Comparison of ENCODE assay signal across 11 cellular contexts in genomic region chr20:23284009-23284408, GRCh38.
"Had no signal": no experiment of that assay in that cellular context is flagged by ENCODE, and none has a peak within 500 bp of the region (broad histone marks: within the 10 kb centered on the region; RNA-seq: fewer than 3 reads in every experiment).

No MANE protein-coding gene starts in this region.

- H3K4me2 ChIP-seq: GM23338 had no signal

- H3K9me3 ChIP-seq: HAP-1 had no signal

- H3K9ac ChIP-seq: GM23248 had no signal

- H3K27ac ChIP-seq: GM23248 had no signal

- H3K4me1 ChIP-seq: HAP-1 had no signal

- DNase-seq: GM23248, GOT3, H7, H9, HCEC 1CT, HFFc6 had no signal

- H2AFZ ChIP-seq: GM23248, GM23338 had no signal

- H3K4me3 ChIP-seq: GM23248, GM23338, HAP-1 had no signal

- ATAC-seq: GM23338, HCT116 had no signal

- FAIRE-seq: H1, H54 had no signal

- H3K36me3 ChIP-seq: HAP-1 had no signal
